ENCODE assay signal across 1 cellular context in genomic region chr22:41358927-41359326, GRCh38.
TF ChIP-seq lines count a peak whose summit lies in the region.

No MANE protein-coding gene starts in this region.

TF ChIP-seq in HepG2, 621 proteins besides CTCF, POLR2A, EP300 and RAD21:
- TF ChIP-seq ATF6 (CRISPR knock-in tag; conservative IDR thresholded peaks at IDR 0.05), result no peak
- TF ChIP-seq ZBTB38 (CRISPR knock-in tag; IDR thresholded peaks at IDR 0.05), result peak; percentile 61; the same call in 1 of the 2 replicates
- TF ChIP-seq TIGD3 (CRISPR knock-in tag; IDR thresholded peaks at IDR 0.05; ENCODE audit: borderline replicate concordance), result no peak
- TF ChIP-seq AGO2 (optimal IDR thresholded peaks at IDR 0.05; ENCODE audit: low read depth, low read length), result peak; percentile 56
- TF ChIP-seq ZMYM4 (CRISPR knock-in tag; IDR thresholded peaks at IDR 0.05), result no peak
- no peak for TF ChIP-seq BRCA1 (CRISPR knock-in tag; IDR thresholded peaks at IDR 0.05)
- no peak for TF ChIP-seq TARDBP (CRISPR knock-in tag; IDR thresholded peaks at IDR 0.05)
- TF ChIP-seq ZNF282 (IDR thresholded peaks at IDR 0.05; ENCODE audit: partially characterized antibody), result no peak
- no peak for TF ChIP-seq ZNF800 (CRISPR knock-in tag; IDR thresholded peaks at IDR 0.05)
- TF ChIP-seq XBP1 (CRISPR knock-in tag; IDR thresholded peaks at IDR 0.05), result no peak
- TF ChIP-seq ZNF142 (CRISPR knock-in tag; IDR thresholded peaks at IDR 0.05), result no peak
- no peak for TF ChIP-seq FOXC1 (CRISPR knock-in tag; IDR thresholded peaks at IDR 0.05; ENCODE audit: borderline replicate concordance)
